1 cellular context compared by ENCODE assay signal in genomic region chr14:96177766-96178377, GRCh38.
TF ChIP-seq lines count a peak whose summit lies in the region.

No MANE protein-coding gene starts in this region.

TF ChIP-seq in GM12878, 131 proteins besides CTCF, POLR2A, EP300 and RAD21:
- TF ChIP-seq E4F1 (IDR thresholded peaks at IDR 0.05; ENCODE audit: borderline replicate concordance, partially characterized antibody) (no peak), RELB (IDR thresholded peaks at IDR 0.05; ENCODE audit: low read depth) (peak; percentile 48; the same call in 1 of the 2 replicates), EGR1 (IDR thresholded peaks at IDR 0.05; ENCODE audit: borderline replicate concordance in 1 of 2, low read depth in 2 of 2, low read length in 2 of 2) (peak in 1 of 2 experiments; percentile 38; a peak in 1 of 3 replicates), DPF2 (IDR thresholded peaks at IDR 0.05) (0 out of 2 replicates have a peak, but pooled peaks have one; percentile 19), BHLHE40 (IDR thresholded peaks at IDR 0.05; ENCODE audit: borderline replicate concordance in 1 of 2, low read depth in 2 of 2, low read length in 1 of 2) (peak; percentile 49 to 74), PAX5 (IDR thresholded peaks at IDR 0.05; ENCODE audit: borderline replicate concordance, low read depth, low read length) (no peak), IKZF2 (IDR thresholded peaks at IDR 0.05) (no peak), GATAD2B (conservative IDR thresholded peaks at IDR 0.05; ENCODE audit: low read depth) (no peak), CBFB (IDR thresholded peaks at IDR 0.05; ENCODE audit: low read depth) (no peak), BACH1 (IDR thresholded peaks at IDR 0.05; ENCODE audit: borderline replicate concordance) (no peak), HDGF (IDR thresholded peaks at IDR 0.05) (no peak), RB1 (IDR thresholded peaks at IDR 0.05; ENCODE audit: borderline replicate concordance) (no peak), SREBF1 (IDR thresholded peaks at IDR 0.05; ENCODE audit: low read length) (no peak), ATF3 (IDR thresholded peaks at IDR 0.05; ENCODE audit: borderline replicate concordance, extremely low read depth, low read depth, low read length) (no peak), STAT1 (conservative IDR thresholded peaks at IDR 0.05) (no peak), EED (IDR thresholded peaks at IDR 0.05; ENCODE audit: low read depth) (no peak), IRF3 (IDR thresholded peaks at IDR 0.05) (no peak), ZNF384 (IDR thresholded peaks at IDR 0.05; ENCODE audit: borderline replicate concordance, low read depth, low read length) (no peak), ATF7 (IDR thresholded peaks at IDR 0.05; ENCODE audit: low read depth) (peak; percentile 19; the same call in 1 of the 2 replicates), CREM (IDR thresholded peaks at IDR 0.05; ENCODE audit: low read depth) (no peak)
